Comparison of ENCODE assay signal across 1 cellular context in genomic region chr6:26329763-26330511, GRCh38.
A peak's percentile ranks its signal among the peaks of the same experiment; 100 is the strongest.
TF ChIP-seq lines count a peak whose summit lies in the region.

No MANE protein-coding gene starts in this region.

TF ChIP-seq in H1, 55 proteins besides CTCF, POLR2A, EP300 and RAD21 (continued from another document):
- no peak; the same call in 1 of the 2 replicates for TF ChIP-seq MAX (IDR thresholded peaks at IDR 0.05)
- no peak for TF ChIP-seq GTF2F1 (IDR thresholded peaks at IDR 0.05; ENCODE audit: borderline replicate concordance, low read depth, low read length)
- TF ChIP-seq SIRT6 (IDR thresholded peaks at IDR 0.05; ENCODE audit: low read length): no peak
- no peak for TF ChIP-seq RXRA (IDR thresholded peaks at IDR 0.05; ENCODE audit: insufficient read depth, low read depth, low read length)
- TF ChIP-seq PHF8 (conservative IDR thresholded peaks at IDR 0.05; ENCODE audit: low read depth, low read length): no peak
- peak; percentile 44; the same call in 1 of the 2 replicates for TF ChIP-seq ATF2 (IDR thresholded peaks at IDR 0.05; ENCODE audit: low read length)
- no peak for TF ChIP-seq ZNF274 (IDR thresholded peaks at IDR 0.05; ENCODE audit: borderline replicate concordance, extremely low read depth, low read length)
- no peak for TF ChIP-seq CTBP2 (IDR thresholded peaks at IDR 0.05; ENCODE audit: borderline replicate concordance, insufficient read depth, insufficient read length, low read length)
- TF ChIP-seq KDM5A (IDR thresholded peaks at IDR 0.05; ENCODE audit: low read length): no peak
- peak; percentile 69 for TF ChIP-seq CREB1 (IDR thresholded peaks at IDR 0.05)
- peak; percentile 81; the same call in 1 of the 2 replicates for TF ChIP-seq MAFK (IDR thresholded peaks at IDR 0.05; ENCODE audit: low read depth, low read length)
- no peak for TF ChIP-seq RNF2 (IDR thresholded peaks at IDR 0.05; ENCODE audit: borderline replicate concordance, low read depth, low read length, missing control alignments, poor library complexity, severe bottlenecking)
- TF ChIP-seq TAF7 (optimal IDR thresholded peaks at IDR 0.05; ENCODE audit: borderline replicate concordance, low read depth, low read length): peak; percentile 44
- TF ChIP-seq CHD7 (IDR thresholded peaks at IDR 0.05; ENCODE audit: insufficient replicate concordance, low read length): peak; percentile 34
- TF ChIP-seq NANOG (IDR thresholded peaks at IDR 0.05; ENCODE audit: insufficient read depth, low read depth, low read length, poor library complexity, severe bottlenecking): no peak
- TF ChIP-seq TEAD4 (IDR thresholded peaks at IDR 0.05; ENCODE audit: low read depth, low read length): peak; percentile 68
- 0 out of 2 replicates have a peak, but pooled peaks have one; percentile 17 for TF ChIP-seq CEBPB (IDR thresholded peaks at IDR 0.05; ENCODE audit: low read depth, low read length)
- TF ChIP-seq BRCA1 (IDR thresholded peaks at IDR 0.05; ENCODE audit: low read depth, low read length): no peak
TF ChIP-seq in H1: peak in this region for 11.
